ENCODE assay signal across 8 cellular contexts in genomic region chr10:89645742-89646172, GRCh38. TPM values are rescaled to one million over a fixed set of nuclear protein-coding genes. Genes with fewer than 3 reads are reported as not detected.
A peak's percentile ranks its signal among the peaks of the same experiment; 100 is the strongest.
DNase-seq lines count a peak whose midpoint lies in the region; ATAC-seq and TF ChIP-seq lines count a peak whose summit lies in the region.

No MANE protein-coding gene starts in this region.

- peak overlapping the region; percentile 63; the same call in 1 of the 2 replicates for H2AFZ ChIP-seq in Karpas-422 (ENCODE audit: low read length)

- H3K4me3 ChIP-seq in AG04449 (ENCODE audit: low read depth, low read length) (peak overlapping the region; percentile 73), Karpas-422 (ENCODE audit: low read length) (peak overlapping the region; percentile 84), mucosa of descending colon (no peak overlapping the region)

- peak; percentile 55 for ATAC-seq in mucosa of descending colon
- no peak for ATAC-seq in HG02642 (IDR thresholded peaks at IDR 0.05; ENCODE audit: poor library complexity, unreplicated experiment)

- H3K4me1 ChIP-seq in Karpas-422 (ENCODE audit: low read length) (peaks cover 30% of the 10 kb centered on the region), mucosa of descending colon (ENCODE audit: low read depth) (peaks cover 21% of the 10 kb centered on the region)

- intact Hi-C loops in mucosa of descending colon (cut with DNase I, micrococcal nuclease): no loop called here

- peak overlapping the region; percentile 83 for H3K27ac ChIP-seq in Karpas-422 (ENCODE audit: low read length)
- H3K27ac ChIP-seq in caudate nucleus (ENCODE audit: low read depth, low read length): peak overlapping the region; percentile 68

- POLR2A ChIA-PET in AG04449 (lab: Yijun Ruan, JAX): interaction anchor here (0.5 kb wide), 1 partner anchor 253 kb away, joined by 5 read pairs; the partner anchor contains the start of gene IFIT1

- CTCF ChIA-PET in AG04449 (lab: Yijun Ruan, JAX): no interaction called here

- peaks cover 28% of the 10 kb centered on the region for H3K79me2 ChIP-seq in Karpas-422 (ENCODE audit: low read length)

- H3K9me2 ChIP-seq in Karpas-422 (replicated peaks; ENCODE audit: insufficient read depth, low read length): no peaks in the 10 kb centered on the region

- H3K4me2 ChIP-seq in Karpas-422 (ENCODE audit: low read depth, low read length, poor library complexity, severe bottlenecking): peak overlapping the region; percentile 77

- no peak for TF ChIP-seq CTCF in AG04449 (IDR thresholded peaks at IDR 0.05; ENCODE audit: insufficient read depth, low read length, missing control alignments)
- no peak for TF ChIP-seq CTCF in mucosa of descending colon (IDR thresholded peaks at IDR 0.05)

- DNase-seq in AG04449 (ENCODE audit: low read depth, low spot score) (no peak), Karpas-422 (peak; percentile 44), caudate nucleus (lab: John Stamatoyannopoulos, UW) (peak in 4 of 61 donors; percentile 1 to 40 (median 6)), mucosa of descending colon (peak; percentile 57 to 86 (median 66)), NCI-H69 (lab: John Stamatoyannopoulos, UW) (no peak), SK-N-DZ (ENCODE audit: low spot score) (no peak)
- DNase-seq in activated CD4-positive, CD25-positive, alpha-beta regulatory T cell (lab: John Stamatoyannopoulos, UW): no peak

- no peaks in the 10 kb centered on the region for H3K27me3 ChIP-seq in Karpas-422 (ENCODE audit: low read length)

- H3K9me3 ChIP-seq in Karpas-422 (ENCODE audit: low read length) (no peaks in the 10 kb centered on the region), mucosa of descending colon (no peaks in the 10 kb centered on the region)

- H3K36me3 ChIP-seq in Karpas-422 (ENCODE audit: insufficient read depth, low read length): no peaks in the 10 kb centered on the region
- no peaks in the 10 kb centered on the region for H3K36me3 ChIP-seq in mucosa of descending colon (ENCODE audit: low read depth)

- H4K20me1 ChIP-seq in Karpas-422 (ENCODE audit: insufficient read depth, low read depth, low read length): no peaks in the 10 kb centered on the region

- H3K9ac ChIP-seq in Karpas-422 (ENCODE audit: low read length): peak overlapping the region; percentile 85

RNA-seq across cellular contexts. Expression of gene PANK1, which starts 0.7 kb away (rescaled TPM):
- 4.4 and 8.1 TPM in 2 replicates for total RNA-seq in Karpas-422 (2014; rRNA removed; shearing (Covaris generic); ENCODE audit: low replicate concordance)
- total RNA-seq in mucosa of descending colon: 10 to 100 TPM; 23.2 to 67.4 (median 24.1) TPM
- 15.8 and 18.7 TPM in 2 replicates for polyA plus RNA-seq in SK-N-DZ (2014; cell fraction: cytosol; rRNA removed)
- polyA plus RNA-seq in SK-N-DZ (2014; cell fraction: nucleus; rRNA removed): 8.6 and 10.5 TPM in 2 replicates

RNA-seq across cellular contexts. Expression of gene KIF20B, which starts 55.6 kb away (rescaled TPM):
- 5.8 and 11.5 TPM in 2 replicates for total RNA-seq in Karpas-422 (2014; rRNA removed; shearing (Covaris generic); ENCODE audit: low replicate concordance)
- total RNA-seq in mucosa of descending colon: 10 to 100 TPM in 1 of 3 donors, 1 to 10 TPM in 2; 6.0 to 16.8 (median 7.5) TPM
- 25.1 and 27.2 TPM in 2 replicates for polyA plus RNA-seq in SK-N-DZ (2014; cell fraction: cytosol; rRNA removed)
- polyA plus RNA-seq in SK-N-DZ (2014; cell fraction: nucleus; rRNA removed): 29.6 and 30.8 TPM in 2 replicates

Comparison
In these comparisons a context has a peak if more than half of its experiments do, and no peak if none do; other contexts are left out.
1. DNase-seq: peak in Karpas-422 (single experiment) and mucosa of descending colon (3 of 3); none in AG04449 (single experiment), NCI-H69 (single experiment), activated CD4-positive, CD25-positive, alpha-beta regulatory T cell (0 of 4) and SK-N-DZ (single experiment).